8 cellular contexts compared by ENCODE assay signal in the genomic region with DNA sequence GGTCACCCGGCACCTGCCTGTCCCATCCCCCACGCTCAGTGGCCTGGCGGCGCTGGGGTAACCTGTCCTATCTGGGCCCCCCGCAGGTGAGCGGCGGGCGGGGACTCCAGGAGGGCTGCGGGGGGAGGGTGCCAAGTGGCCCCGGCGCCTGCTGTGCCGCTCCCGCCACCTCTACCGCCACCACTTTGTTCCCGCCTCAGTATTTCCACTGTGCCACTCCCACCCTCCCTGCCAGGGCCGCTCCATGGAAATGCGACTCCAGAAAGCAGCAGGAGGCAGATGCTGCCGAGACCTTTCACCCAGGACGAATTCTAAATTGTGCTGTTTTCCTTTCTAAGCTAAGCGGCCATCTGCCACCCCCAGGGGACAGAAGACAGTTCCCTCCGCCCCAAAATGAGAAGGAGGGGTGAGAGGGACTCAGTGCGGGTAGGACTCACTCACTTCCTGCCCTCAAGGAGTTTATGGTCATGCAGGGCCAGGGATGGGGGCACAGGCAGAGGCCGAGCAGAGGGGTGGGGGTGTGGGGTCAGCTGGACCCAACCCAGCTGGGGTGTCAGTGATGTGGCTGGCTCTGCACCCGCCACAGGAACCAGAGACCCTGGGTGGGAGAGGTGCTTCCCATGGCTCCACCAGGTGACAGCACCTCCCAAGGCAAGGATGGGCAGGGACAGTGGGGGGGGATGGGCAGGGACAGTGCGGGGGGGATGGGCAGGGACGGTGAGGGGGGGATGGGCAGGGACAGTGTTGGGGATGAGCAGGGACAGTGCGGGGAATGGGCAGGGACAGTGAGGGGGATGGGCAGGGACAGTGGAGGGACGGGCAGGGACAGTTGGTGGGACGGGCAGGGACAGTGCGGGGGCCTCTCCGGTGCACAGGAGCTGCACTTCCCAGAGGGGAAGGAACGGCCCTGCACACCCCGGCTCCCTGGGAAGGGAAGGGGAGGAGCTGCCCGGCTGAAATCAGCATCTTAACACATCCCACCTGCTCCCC. TPM values are rescaled to one million over a fixed set of nuclear protein-coding genes. Genes with fewer than 3 reads are reported as not detected.
A peak's percentile ranks its signal among the peaks of the same experiment; 100 is the strongest.
DNase-seq lines count a peak whose midpoint lies in the region; ATAC-seq and TF ChIP-seq lines count a peak whose summit lies in the region.

No MANE protein-coding gene starts in this region.

- peak overlapping the region; percentile 40 for H3K4me3 Mint-ChIP-seq in osteocyte (ENCODE audit: unreplicated experiment)

- H3K36me3 Mint-ChIP-seq in osteocyte (ENCODE audit: unreplicated experiment) = peaks cover 2% of the 10 kb centered on the region

- DNase-seq in ELR (ENCODE audit: low read depth) (peak; percentile 39), NCI-H1694 (lab: John Stamatoyannopoulos, UW) (peak; percentile 81), cerebellum (ENCODE audit: low spot score) (peak; percentile 26), osteocyte (ENCODE audit: extremely low spot score, unreplicated experiment) (no peak), NCI-H1436 treated with DMSO at 0.1 percent for 48 hours (lab: John Stamatoyannopoulos, UW) (no peak), NCI-H1436 (lab: John Stamatoyannopoulos, UW) (no peak)

- peaks cover 41% of the 10 kb centered on the region for H3K4me1 Mint-ChIP-seq in osteocyte (ENCODE audit: unreplicated experiment)

- TF ChIP-seq CTCF in osteocyte (IDR thresholded peaks at IDR 0.05) = no peak

- H3K9me3 Mint-ChIP-seq in osteocyte (ENCODE audit: unreplicated experiment) = no peaks in the 10 kb centered on the region

- no peaks in the 10 kb centered on the region for H3K27me3 Mint-ChIP-seq in osteocyte (ENCODE audit: unreplicated experiment)

- peak overlapping the region; percentile 65 for H3K27ac Mint-ChIP-seq in osteocyte (ENCODE audit: unreplicated experiment)

- no peak for ATAC-seq in HG03280 (IDR thresholded peaks at IDR 0.05; ENCODE audit: unreplicated experiment)
- no peak for ATAC-seq in HG03039 (IDR thresholded peaks at IDR 0.05; ENCODE audit: unreplicated experiment)

RNA-seq across cellular contexts. Expression of gene NOTCH1, which starts 17.8 kb away (rescaled TPM):
- 35.2 TPM for total RNA-seq in cerebellum
- total RNA-seq in osteocyte = 44.9 and 53.6 TPM in 2 replicates

RNA-seq across cellular contexts. Expression of gene SEC16A, which starts 45.2 kb away (rescaled TPM):
- 18.4 TPM for total RNA-seq in cerebellum
- 85.0 and 88.5 TPM in 2 replicates for total RNA-seq in osteocyte

Comparison
In these comparisons a context has a peak if more than half of its experiments do, and no peak if none do; other contexts are left out.
1. DNase-seq: peak in ELR (single experiment), NCI-H1694 (single experiment) and cerebellum (single experiment); none in osteocyte (single experiment), NCI-H1436 treated with DMSO at 0.1 percent for 48 hours (single experiment) and NCI-H1436 (single experiment).